18 cellular contexts compared by ENCODE assay signal in the genomic region with DNA sequence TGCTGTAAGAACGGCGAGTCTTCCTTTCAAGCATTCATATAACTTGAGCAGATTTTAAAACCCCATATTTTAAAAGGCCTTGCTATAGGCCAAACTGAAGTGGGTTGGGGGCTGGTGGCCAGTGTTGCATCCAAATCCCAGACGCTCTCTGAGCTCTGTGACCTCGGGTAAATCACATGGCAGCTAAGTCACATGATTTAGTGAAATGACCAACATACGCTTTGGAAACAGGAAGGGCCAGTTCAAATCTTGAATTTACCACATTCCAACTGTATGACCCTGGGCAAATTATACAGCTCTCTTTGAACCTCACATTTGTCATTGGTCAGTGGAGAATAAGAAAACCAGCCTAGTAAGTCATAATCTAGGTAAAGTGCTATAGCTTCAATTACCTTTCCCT.
"Had no signal": no experiment of that assay in that cellular context is flagged by ENCODE, and none has a peak within 500 bp of the region (broad histone marks: within the 10 kb centered on the region; RNA-seq: fewer than 3 reads in every experiment).

No MANE protein-coding gene starts in this region.

- H3K4me1 Mint-ChIP-seq: naive thymus-derived CD8-positive, alpha-beta T cell; stimulated activated effector memory CD8-positive, alpha-beta T cell treated with anti-CD3 and anti-CD28 coated beads, Interleukin-12 subunit alpha, Interleukin-12 subunit beta, amount 100 ng/mL, for 72 hours had no signal

- H3K27me3 Mint-ChIP-seq: stimulated activated naive CD8-positive, alpha-beta T cell treated with anti-CD3 and anti-CD28 coated beads, Interleukin-15, Interleukin-2, amounts not matched to agents 100 ng/mL and 50 ng/mL, for 24 hours had no signal

- H3K4me3 ChIP-seq: dorsolateral prefrontal cortex, mucosa of descending colon, psoas muscle, right lobe of liver, thoracic aorta, transverse colon, uterus had no signal

- H3K4me3 Mint-ChIP-seq: naive thymus-derived CD8-positive, alpha-beta T cell; stimulated activated effector memory CD8-positive, alpha-beta T cell treated with anti-CD3 and anti-CD28 coated beads, Interleukin-12 subunit alpha, Interleukin-12 subunit beta, amount 100 ng/mL, for 72 hours; stimulated activated naive CD8-positive, alpha-beta T cell treated with anti-CD3 and anti-CD28 coated beads, Interleukin-15, Interleukin-2, amounts not matched to agents 100 ng/mL and 50 ng/mL, for 24 hours had no signal

- ATAC-seq: left lobe of liver; mucosa of descending colon; naive thymus-derived CD8-positive, alpha-beta T cell; psoas muscle; right lobe of liver; stimulated activated effector memory CD8-positive, alpha-beta T cell treated with anti-CD3 and anti-CD28 coated beads, Interleukin-12 subunit alpha, Interleukin-12 subunit beta, amount 100 ng/mL, for 72 hours had no signal

- H3K27me3 ChIP-seq: dorsolateral prefrontal cortex, neutrophil, right lobe of liver, transverse colon, uterus had no signal

- H3K4me1 ChIP-seq: psoas muscle, right lobe of liver, transverse colon, uterus had no signal

- H3K9me3 ChIP-seq: mucosa of descending colon, neutrophil, psoas muscle, right lobe of liver, thoracic aorta, transverse colon, uterus had no signal

- H3K9me3 Mint-ChIP-seq: stimulated activated naive CD8-positive, alpha-beta T cell treated with anti-CD3 and anti-CD28 coated beads, Interleukin-15, Interleukin-2, amounts not matched to agents 100 ng/mL and 50 ng/mL, for 24 hours had no signal

- H3K36me3 ChIP-seq: neutrophil, right lobe of liver, thoracic aorta, transverse colon, uterus had no signal

- H3K27ac Mint-ChIP-seq: naive thymus-derived CD8-positive, alpha-beta T cell; stimulated activated effector memory CD8-positive, alpha-beta T cell treated with anti-CD3 and anti-CD28 coated beads, Interleukin-12 subunit alpha, Interleukin-12 subunit beta, amount 100 ng/mL, for 72 hours; stimulated activated naive CD8-positive, alpha-beta T cell treated with anti-CD3 and anti-CD28 coated beads, Interleukin-15, Interleukin-2, amounts not matched to agents 100 ng/mL and 50 ng/mL, for 24 hours had no signal

- H3K36me3 Mint-ChIP-seq: naive thymus-derived CD8-positive, alpha-beta T cell; stimulated activated effector memory CD8-positive, alpha-beta T cell treated with anti-CD3 and anti-CD28 coated beads, Interleukin-12 subunit alpha, Interleukin-12 subunit beta, amount 100 ng/mL, for 72 hours had no signal

- H3K27ac ChIP-seq: dorsolateral prefrontal cortex, neutrophil, psoas muscle, right lobe of liver, thoracic aorta, transverse colon, uterus had no signal

- DNase-seq: cortex of kidney; dorsolateral prefrontal cortex; effector CD8-positive, alpha-beta T cell; mammary epithelial cell; mucosa of descending colon; naive thymus-derived CD8-positive, alpha-beta T cell; psoas muscle; retina; right lobe of liver; stimulated activated CD4-positive, alpha-beta T cell treated with anti-CD3 and anti-CD28 coated beads, Interleukin-4, amount 100 ng/mL, for 1 hour; stimulated activated CD8-positive, alpha-beta memory T cell treated with anti-CD3 and anti-CD28 coated beads, Interleukin-4, amount 100 ng/mL, for 48 hours; transverse colon; uterus had no signal
